1 cellular context compared by ENCODE assay signal in the genomic region with DNA sequence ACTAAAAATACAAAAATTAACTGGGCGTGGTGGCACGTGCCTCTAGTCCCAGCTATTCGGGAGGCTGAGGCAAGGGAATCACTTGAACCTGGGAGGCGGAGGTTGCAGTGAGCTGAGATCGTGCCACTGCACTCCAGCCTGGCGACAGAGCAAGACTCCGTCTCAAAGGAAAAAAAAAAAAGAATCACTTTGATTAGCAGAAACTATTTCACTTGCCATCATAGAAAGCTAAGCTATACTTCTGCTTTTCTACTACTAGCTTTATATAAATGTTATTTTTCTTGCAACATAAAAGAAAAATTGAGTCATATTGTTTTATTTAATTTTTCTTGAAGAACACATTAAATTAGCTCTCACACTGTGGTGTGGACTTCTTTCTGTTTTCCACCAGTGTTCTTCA.
TF ChIP-seq lines count a peak whose summit lies in the region.

No MANE protein-coding gene starts in this region.

TF ChIP-seq in HepG2, 621 proteins besides CTCF, POLR2A, EP300 and RAD21:
- TF ChIP-seq POLR2AphosphoS5 (IDR thresholded peaks at IDR 0.05; ENCODE audit: low read depth, low read length) = 0 out of 2 replicates have a peak, but pooled peaks have one; percentile 29
TF ChIP-seq in HepG2: peak in this region for 1; not testable (repeated sequence) for 620.
